Comparison of ENCODE assay signal across 11 cellular contexts in genomic region chr10:70430489-70431445, GRCh38. TPM values are rescaled to one million over a fixed set of nuclear protein-coding genes. Genes with fewer than 3 reads are reported as not detected.
DNase-seq lines count a peak whose midpoint lies in the region; ATAC-seq and TF ChIP-seq lines count a peak whose summit lies in the region.
"Had no signal": no experiment of that assay in that cellular context is flagged by ENCODE, and none has a peak within 500 bp of the region (broad histone marks: within the 10 kb centered on the region; RNA-seq: fewer than 3 reads in every experiment).

No MANE protein-coding gene starts in this region.

- H3K27ac ChIP-seq in heart left ventricle (peak overlapping the region; percentile 29 to 95 (median 84)), A673 (ENCODE audit: low read depth, low read length, poor library complexity, severe bottlenecking) (no peak overlapping the region)

- H3K36me3 ChIP-seq in heart left ventricle (peaks cover 0 to 43% (median 36%) of the 10 kb centered on the region in 9 donors), A673 (ENCODE audit: insufficient read depth, low read length, poor library complexity, severe bottlenecking) (peaks cover 34% of the 10 kb centered on the region)

- H3K4me3 ChIP-seq in heart left ventricle = no peak overlapping the region
- no peak overlapping the region for H3K4me3 ChIP-seq in A673 (ENCODE audit: low read depth, low read length, poor library complexity, severe bottlenecking)

- DNase-seq in CD1c-positive myeloid dendritic cell (ENCODE audit: extremely low spot score) = peak; percentile 11
- DNase-seq in WTC11 (ENCODE audit: low spot score) = peak; percentile 33
- DNase-seq in heart left ventricle = peak in 4 of 5 donors; percentile 68 to 83 (median 77)
- DNase-seq in pons (ENCODE audit: low spot score) = peak; percentile 64
- DNase-seq in A673 (ENCODE audit: low spot score) = no peak
- no peak for DNase-seq in stimulated activated naive B cell treated with anti-CD40 and anti-IgM and Interleukin-4, amounts not matched to agents 10 μg/mL and 1 μg/mL and 100 μg/mL, for 72 hours
- DNase-seq: activated CD4-positive, CD25-positive, alpha-beta regulatory T cell treated with anti-CD3 and anti-CD28 coated beads, Interleukin-2, amount 50 U/mL, for 72 hours; NCI-H1105 treated with DMSO at 0.1 percent for 48 hours had no signal

- no peak for TF ChIP-seq POLR2A in heart left ventricle (IDR thresholded peaks at IDR 0.05)

- ATAC-seq in WTC11 = peak; percentile 35
- peak; percentile 83 to 91 (median 86) for ATAC-seq in heart left ventricle
- ATAC-seq in stimulated activated naive B cell treated with anti-CD40 and anti-IgM and Interleukin-4, amounts not matched to agents 10 μg/mL and 1 μg/mL and 100 μg/mL, for 72 hours (replicated peaks) = no peak
- no peak for ATAC-seq in HG03457 (IDR thresholded peaks at IDR 0.05; ENCODE audit: unreplicated experiment)
- ATAC-seq in HG03045 (IDR thresholded peaks at IDR 0.05; ENCODE audit: unreplicated experiment) = no peak

- peaks cover 23% of the 10 kb centered on the region for H3K4me1 Mint-ChIP-seq in WTC11
- H3K4me1 Mint-ChIP-seq in stimulated activated naive B cell treated with anti-CD40 and anti-IgM and Interleukin-4, amounts not matched to agents 10 μg/mL and 1 μg/mL and 100 μg/mL, for 72 hours = peaks cover 6 to 10% of the 10 kb centered on the region in 2 donors

- no peaks in the 10 kb centered on the region for H3K27me3 Mint-ChIP-seq in WTC11 (ENCODE audit: low read depth)
- no peaks in the 10 kb centered on the region for H3K27me3 Mint-ChIP-seq in stimulated activated naive B cell treated with anti-CD40 and anti-IgM and Interleukin-4, amounts not matched to agents 10 μg/mL and 1 μg/mL and 100 μg/mL, for 72 hours

- H3K4me1 ChIP-seq in heart left ventricle (peaks cover 4 to 56% (median 41%) of the 10 kb centered on the region in 12 donors), A673 (ENCODE audit: insufficient read depth, low read length, poor library complexity, severe bottlenecking) (no peaks in the 10 kb centered on the region)

- intact Hi-C loops in heart left ventricle (cut with DNase I) (no loop called here), A673 (cut with micrococcal nuclease; ENCODE audit: unreplicated experiment) (no loop called here)

- H3K36me3 Mint-ChIP-seq in WTC11 = peaks cover 41% of the 10 kb centered on the region
- H3K36me3 Mint-ChIP-seq in stimulated activated naive B cell treated with anti-CD40 and anti-IgM and Interleukin-4, amounts not matched to agents 10 μg/mL and 1 μg/mL and 100 μg/mL, for 72 hours = peaks cover 9 to 12% of the 10 kb centered on the region in 2 donors

- peak overlapping the region; percentile 53 for H3K27ac Mint-ChIP-seq in WTC11
- H3K27ac Mint-ChIP-seq in stimulated activated naive B cell treated with anti-CD40 and anti-IgM and Interleukin-4, amounts not matched to agents 10 μg/mL and 1 μg/mL and 100 μg/mL, for 72 hours = no peak overlapping the region

- no TSS peak for BruUV-seq in A673 (replicated peaks; lab: Mats Ljungman, UMichigan)

- no peaks in the 10 kb centered on the region for H3K9me3 ChIP-seq in heart left ventricle
- no peaks in the 10 kb centered on the region for H3K9me3 ChIP-seq in A673 (ENCODE audit: low read depth, low read length, poor library complexity, severe bottlenecking)

- H3K4me3 Mint-ChIP-seq in WTC11 = no peak overlapping the region
- H3K4me3 Mint-ChIP-seq in stimulated activated naive B cell treated with anti-CD40 and anti-IgM and Interleukin-4, amounts not matched to agents 10 μg/mL and 1 μg/mL and 100 μg/mL, for 72 hours = no peak overlapping the region

- H3K9me3 Mint-ChIP-seq in WTC11 = no peaks in the 10 kb centered on the region
- no peaks in the 10 kb centered on the region for H3K9me3 Mint-ChIP-seq in stimulated activated naive B cell treated with anti-CD40 and anti-IgM and Interleukin-4, amounts not matched to agents 10 μg/mL and 1 μg/mL and 100 μg/mL, for 72 hours

- no peak for TF ChIP-seq CTCF in WTC11 (IDR thresholded peaks at IDR 0.05)
- peak in 10 of 12 donors; percentile 8 to 65 (median 42) for TF ChIP-seq CTCF in heart left ventricle (IDR thresholded peaks at IDR 0.05)
- TF ChIP-seq CTCF in A673 (conservative IDR thresholded peaks at IDR 0.05; ENCODE audit: low read depth, low read length) = no peak

- POLR2A ChIA-PET in WTC11 (lab: Charles Lee) = interaction anchor here (1.1 to 1.6 kb wide), 2 partner anchors 27 to 47 kb away, joined by 3 read pairs; partner anchors contain the start of gene EIF4EBP2
- POLR2A ChIA-PET in A673 (lab: Charles Lee; ENCODE audit: low non-redundant PET) = no interaction called here

- H3K27me3 ChIP-seq in heart left ventricle = no peaks in the 10 kb centered on the region
- no peaks in the 10 kb centered on the region for H3K27me3 ChIP-seq in A673 (replicated peaks; ENCODE audit: insufficient read depth, low read depth, low read length, poor library complexity)

- WGBS in heart left ventricle, 4 donors = 23 to 36% (median 31%) methylated on average over 6 of the region's 6 CpGs

- CTCF ChIA-PET in WTC11 (lab: Charles Lee) = interaction anchor here (0.6 to 2.6 kb wide), 18 partner anchors 12 to 447 kb away, joined by 3 to 25 read pairs (median 4); no protein-coding TSS in a partner anchor
- CTCF ChIA-PET in A673 (lab: Charles Lee) = no interaction called here

TF ChIP-seq in WTC11, 78 proteins besides CTCF, POLR2A, EP300 and RAD21:
- no peak for TF ChIP-seq PREB (CRISPR knock-in tag; IDR thresholded peaks at IDR 0.05; ENCODE audit: borderline replicate concordance)
- no peak for TF ChIP-seq FOXP1 (CRISPR knock-in tag; IDR thresholded peaks at IDR 0.05; ENCODE audit: borderline replicate concordance)
- TF ChIP-seq ERG (CRISPR knock-in tag; IDR thresholded peaks at IDR 0.05) = no peak
- TF ChIP-seq GABPB1 (CRISPR knock-in tag; IDR thresholded peaks at IDR 0.05) = 0 out of 2 replicates have a peak, but pooled peaks have one; percentile 29
TF ChIP-seq in WTC11: peak in this region for 1.

RNA-seq across cellular contexts. Expression of gene NODAL, which starts 10.7 kb away (rescaled TPM):
- 41.1 to 57.0 TPM (median 41.5 TPM) in 3 replicates for total RNA-seq in WTC11 (2021)
- under 1 TPM in 2 of 9 donors, not detected in 7; 0.22 to 0.37 TPM for total RNA-seq in heart left ventricle
- not detected for polyA plus RNA-seq in heart left ventricle
- not detected in 2 replicates for total RNA-seq in A673 (2021)
- total RNA-seq: epithelial cell of proximal tubule had no signal

RNA-seq across cellular contexts. Expression of gene EIF4EBP2, which starts 26.8 kb away (rescaled TPM):
- total RNA-seq in WTC11 (2021) = 111 to 114 TPM (median 112 TPM) in 3 replicates
- total RNA-seq in heart left ventricle = 100 to 1,000 TPM in 1 of 9 donors, 10 to 100 TPM in 8; 78.3 to 150 (median 89.7) TPM
- polyA plus RNA-seq in heart left ventricle = 10 to 100 TPM; 20.6 to 41.8 TPM
- 89.3 and 91.9 TPM in 2 replicates for total RNA-seq in A673 (2021)

RNA-seq across cellular contexts. Expression of gene PALD1, which starts 47.8 kb away (rescaled TPM):
- total RNA-seq in WTC11 (2021) = 36.1 to 43.6 TPM (median 38.5 TPM) in 3 replicates
- 10 to 100 TPM in 1 of 9 donors, 1 to 10 TPM in 8; 3.2 to 12.3 (median 6.7) TPM for total RNA-seq in heart left ventricle
- polyA plus RNA-seq in heart left ventricle = 1 to 10 TPM; 2.7 to 4.7 TPM
- total RNA-seq in A673 (2021) = 9.0 and 9.9 TPM in 2 replicates

RNA-seq across cellular contexts. Expression of gene LRRC20, which starts 48.3 kb away (rescaled TPM):
- 26.4 to 29.4 TPM (median 28.1 TPM) in 3 replicates for total RNA-seq in WTC11 (2021)
- total RNA-seq in heart left ventricle = 10 to 100 TPM; 32.7 to 92.2 (median 60.2) TPM
- polyA plus RNA-seq in heart left ventricle = 10 to 100 TPM; 24.8 to 28.4 TPM
- total RNA-seq in A673 (2021) = 18.3 and 27.3 TPM in 2 replicates

Comparison
In these comparisons a context has a peak if more than half of its experiments do, and no peak if none do; other contexts are left out.
1. DNase-seq: peak in CD1c-positive myeloid dendritic cell (single experiment), WTC11 (single experiment), heart left ventricle (4 of 5) and pons (single experiment); none in A673 (single experiment) and stimulated activated naive B cell treated with anti-CD40 and anti-IgM and Interleukin-4, amounts not matched to agents 10 μg/mL and 1 μg/mL and 100 μg/mL, for 72 hours (single experiment).
2. ATAC-seq: peak in WTC11 (single experiment) and heart left ventricle (4 of 4); none in stimulated activated naive B cell treated with anti-CD40 and anti-IgM and Interleukin-4, amounts not matched to agents 10 μg/mL and 1 μg/mL and 100 μg/mL, for 72 hours (0 of 2), HG03457 (single experiment) and HG03045 (single experiment).
3. CTCF ChIP-seq: peak in heart left ventricle (10 of 12); none in WTC11 (single experiment) and A673 (single experiment).
4. RNA of gene NODAL, which starts 10.7 kb away (total RNA-seq): 41.1 to 57.0 TPM in WTC11; 0.22 to 0.37 TPM in heart left ventricle and not detected in A673; every median in the first group is over 10 times any median in the second.